In genomic region chr1:66402194-66402593, GRCh38 we compare ENCODE assay signal across 9 cellular contexts.
DNase-seq lines count a peak whose midpoint lies in the region; ATAC-seq and TF ChIP-seq lines count a peak whose summit lies in the region.
"Had no signal": no experiment of that assay in that cellular context is flagged by ENCODE, and none has a peak within 500 bp of the region (broad histone marks: within the 10 kb centered on the region; RNA-seq: fewer than 3 reads in every experiment).

No MANE protein-coding gene starts in this region.

- H3K4me1 Mint-ChIP-seq in effector memory CD8-positive, alpha-beta T cell (ENCODE audit: low read depth in 2 of 2), result peaks cover 2 to 7% of the 10 kb centered on the region in 2 donors
- H3K4me1 Mint-ChIP-seq in activated CD4-positive, alpha-beta memory T cell treated with anti-CD3 and anti-CD28 coated beads, Interleukin-2, amount 10 ng/mL, durations not matched to agents 7 days and 5 days, result peaks cover 28% of the 10 kb centered on the region
- peaks cover 52% of the 10 kb centered on the region for H3K4me1 Mint-ChIP-seq in CD14-positive monocyte

- CTCF ChIA-PET in activated CD4-positive, alpha-beta memory T cell treated with anti-CD3 and anti-CD28 coated beads, Interleukin-2, amount 10 ng/mL, durations not matched to agents 7 days and 5 days (lab: Charles Lee), result interaction anchor here (0.7 to 1.4 kb wide), 2 partner anchors 22 to 34 kb away, joined by 3 to 6 read pairs; no protein-coding TSS in a partner anchor

- no peaks in the 10 kb centered on the region for H3K36me3 Mint-ChIP-seq in effector memory CD8-positive, alpha-beta T cell (ENCODE audit: insufficient read depth)
- H3K36me3 Mint-ChIP-seq in activated CD4-positive, alpha-beta memory T cell treated with anti-CD3 and anti-CD28 coated beads, Interleukin-2, amount 10 ng/mL, durations not matched to agents 7 days and 5 days (ENCODE audit: low read depth), result no peaks in the 10 kb centered on the region
- no peaks in the 10 kb centered on the region for H3K36me3 Mint-ChIP-seq in CD14-positive monocyte

- intact Hi-C loops in vagina (cut with DNase I) (no loop called here), CD14-positive monocyte (cut with micrococcal nuclease) (loop anchor here in 1 of 2 donors (5.0 kb wide), 1 partner anchor 35 kb away; no protein-coding TSS in a partner anchor)

- H3K4me3 ChIP-seq in DND-41 (ENCODE audit: low read depth in 1 of 2, low read length in 2 of 2), result no peak overlapping the region
- no peak overlapping the region for H3K4me3 ChIP-seq in vagina

- DNase-seq in DND-41 (peak; percentile 70), smooth muscle cell of the brain vasculature (ENCODE audit: low read depth, low spot score) (peak; percentile 17), vagina (ENCODE audit: extremely low spot score in 2 of 2) (no peak), CD14-positive monocyte (ENCODE audit: low spot score) (no peak)
- no peak for DNase-seq in effector memory CD8-positive, alpha-beta T cell
- no peak for DNase-seq in activated CD4-positive, alpha-beta memory T cell treated with anti-CD3 and anti-CD28 coated beads, Interleukin-2, amount 10 ng/mL, durations not matched to agents 7 days and 5 days

- H4K20me1 ChIP-seq in DND-41 (ENCODE audit: insufficient read depth, low read length), result no peaks in the 10 kb centered on the region; the same call in 1 of the 2 replicates

- H3K4me3 Mint-ChIP-seq in effector memory CD8-positive, alpha-beta T cell, result no peak overlapping the region
- H3K4me3 Mint-ChIP-seq in activated CD4-positive, alpha-beta memory T cell treated with anti-CD3 and anti-CD28 coated beads, Interleukin-2, amount 10 ng/mL, durations not matched to agents 7 days and 5 days, result no peak overlapping the region
- no peak overlapping the region for H3K4me3 Mint-ChIP-seq in CD14-positive monocyte
- H3K4me3 Mint-ChIP-seq: activated naive CD8-positive, alpha-beta T cell had no signal

- no peaks in the 10 kb centered on the region for H3K27me3 Mint-ChIP-seq in effector memory CD8-positive, alpha-beta T cell
- H3K27me3 Mint-ChIP-seq in activated CD4-positive, alpha-beta memory T cell treated with anti-CD3 and anti-CD28 coated beads, Interleukin-2, amount 10 ng/mL, durations not matched to agents 7 days and 5 days, result no peaks in the 10 kb centered on the region
- H3K27me3 Mint-ChIP-seq in CD14-positive monocyte (ENCODE audit: low read depth in 3 of 3), result peaks cover 0 to 3% (median 0%) of the 10 kb centered on the region in 3 donors
- H3K27me3 Mint-ChIP-seq: activated naive CD8-positive, alpha-beta T cell had no signal

- peak overlapping the region; percentile 10; the same call in 1 of the 2 replicates for H3K4me2 ChIP-seq in DND-41 (ENCODE audit: insufficient read depth, low read length)

- no peak overlapping the region for H3K27ac Mint-ChIP-seq in effector memory CD8-positive, alpha-beta T cell
- H3K27ac Mint-ChIP-seq in activated CD4-positive, alpha-beta memory T cell treated with anti-CD3 and anti-CD28 coated beads, Interleukin-2, amount 10 ng/mL, durations not matched to agents 7 days and 5 days, result no peak overlapping the region
- no peak overlapping the region for H3K27ac Mint-ChIP-seq in CD14-positive monocyte
- H3K27ac Mint-ChIP-seq: activated naive CD8-positive, alpha-beta T cell had no signal

- peaks cover 31% of the 10 kb centered on the region for H3K4me1 ChIP-seq in DND-41 (ENCODE audit: insufficient read depth, low read length)
- peaks cover 20% of the 10 kb centered on the region for H3K4me1 ChIP-seq in vagina

- H3K9ac ChIP-seq in DND-41 (ENCODE audit: low read depth, low read length), result no peak overlapping the region

- H3K27ac ChIP-seq in DND-41 (ENCODE audit: low read length) (peak overlapping the region; percentile 19), vagina (no peak overlapping the region)

- peak; percentile 10 for TF ChIP-seq CTCF in DND-41 (IDR thresholded peaks at IDR 0.05; ENCODE audit: borderline replicate concordance, extremely low read depth, low read length, poor library complexity, severe bottlenecking)
- TF ChIP-seq CTCF in vagina (IDR thresholded peaks at IDR 0.05), result no peak
- TF ChIP-seq CTCF in CD14-positive monocyte (IDR thresholded peaks at IDR 0.05), result no peak

- no peak for TF ChIP-seq POLR2A in vagina (IDR thresholded peaks at IDR 0.05)

- H3K36me3 ChIP-seq in DND-41 (ENCODE audit: insufficient read depth, low read length) (no peaks in the 10 kb centered on the region), vagina (no peaks in the 10 kb centered on the region)

- H3K27me3 ChIP-seq in DND-41 (ENCODE audit: insufficient read depth, low read length, poor library complexity), result no peaks in the 10 kb centered on the region
- H3K27me3 ChIP-seq in vagina, result no peaks in the 10 kb centered on the region

- no peaks in the 10 kb centered on the region for H3K79me2 ChIP-seq in DND-41 (ENCODE audit: insufficient read depth, low read length)

- no peak overlapping the region for H2AFZ ChIP-seq in DND-41 (ENCODE audit: low read depth, low read length)

- H3K9me3 ChIP-seq in DND-41 (ENCODE audit: insufficient read depth, low read length, severe bottlenecking), result no peaks in the 10 kb centered on the region
- no peaks in the 10 kb centered on the region for H3K9me3 ChIP-seq in vagina

- no peaks in the 10 kb centered on the region for H3K9me3 Mint-ChIP-seq in effector memory CD8-positive, alpha-beta T cell
- peaks cover 2% of the 10 kb centered on the region for H3K9me3 Mint-ChIP-seq in activated CD4-positive, alpha-beta memory T cell treated with anti-CD3 and anti-CD28 coated beads, Interleukin-2, amount 10 ng/mL, durations not matched to agents 7 days and 5 days
- no peaks in the 10 kb centered on the region for H3K9me3 Mint-ChIP-seq in CD14-positive monocyte

- ATAC-seq in DND-41 (ENCODE audit: insufficient read depth, low read depth), result peak; percentile 96
- peak; percentile 82 for ATAC-seq in GM19468 (IDR thresholded peaks at IDR 0.05; ENCODE audit: extremely low read depth, unreplicated experiment)
- ATAC-seq in HG03469 (IDR thresholded peaks at IDR 0.05; ENCODE audit: unreplicated experiment), result peak; percentile 73
- peak; percentile 19 for ATAC-seq in effector memory CD8-positive, alpha-beta T cell (replicated peaks)

- POLR2A ChIA-PET in activated CD4-positive, alpha-beta memory T cell treated with anti-CD3 and anti-CD28 coated beads, Interleukin-2, amount 10 ng/mL, durations not matched to agents 7 days and 5 days (lab: Charles Lee), result no interaction called here

Comparison
In these comparisons a context has a peak if more than half of its experiments do, and no peak if none do; other contexts are left out.
1. ATAC-seq: peak in every context shown above with its lines; median percentile 96 in DND-41; 82 in GM19468; 73 in HG03469; 19 in effector memory CD8-positive, alpha-beta T cell.
2. DNase-seq: peak in DND-41 (single experiment) and smooth muscle cell of the brain vasculature (single experiment); none in effector memory CD8-positive, alpha-beta T cell (0 of 3), vagina (0 of 2), activated CD4-positive, alpha-beta memory T cell treated with anti-CD3 and anti-CD28 coated beads, Interleukin-2, amount 10 ng/mL, durations not matched to agents 7 days and 5 days (single experiment) and CD14-positive monocyte (single experiment).